Comparison of ENCODE assay signal across 1 cellular context in the genomic region with DNA sequence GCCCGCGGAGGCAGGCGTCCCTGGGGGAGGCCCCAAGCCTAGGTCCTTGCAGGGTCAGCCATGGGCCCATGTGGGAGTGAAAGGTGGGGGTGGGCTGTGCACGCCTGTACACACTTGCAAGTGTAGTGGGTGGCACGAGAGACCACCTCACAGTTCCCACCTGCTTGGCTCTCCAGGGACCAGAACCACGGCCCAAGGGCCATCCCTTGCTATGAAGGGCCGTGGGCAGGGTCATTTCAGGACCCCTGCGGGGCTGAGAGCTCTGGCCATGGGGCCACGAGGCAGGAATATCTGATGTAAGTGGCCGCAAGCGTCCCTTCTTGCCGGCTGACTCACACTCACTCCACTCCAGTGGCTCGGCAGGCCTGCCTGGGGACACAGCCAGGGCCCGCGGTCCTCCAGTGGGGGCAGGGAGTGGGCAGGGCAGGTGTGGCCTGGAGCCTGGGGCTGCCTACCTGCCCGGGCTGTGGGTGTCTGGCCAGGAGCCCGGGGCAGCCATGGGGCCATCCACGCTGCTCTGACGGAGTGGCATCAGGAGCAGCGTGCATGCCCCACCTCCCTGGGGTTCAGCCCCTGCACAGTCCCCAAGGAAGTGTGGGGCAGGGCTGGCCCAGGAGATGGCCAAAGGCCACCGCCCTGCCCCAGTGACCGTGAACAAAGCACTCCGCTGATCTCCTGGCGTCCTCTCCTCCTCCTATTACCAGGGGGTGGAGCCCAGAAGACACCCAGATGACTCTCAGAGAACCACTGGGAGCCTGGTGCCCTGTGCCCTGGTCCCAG.
TF ChIP-seq lines count a peak whose summit lies in the region.

No MANE protein-coding gene starts in this region.

TF ChIP-seq in K562, 482 proteins besides CTCF, POLR2A, EP300 and RAD21 (continued from another document and continues in another):
- TF ChIP-seq, protein P1, sequence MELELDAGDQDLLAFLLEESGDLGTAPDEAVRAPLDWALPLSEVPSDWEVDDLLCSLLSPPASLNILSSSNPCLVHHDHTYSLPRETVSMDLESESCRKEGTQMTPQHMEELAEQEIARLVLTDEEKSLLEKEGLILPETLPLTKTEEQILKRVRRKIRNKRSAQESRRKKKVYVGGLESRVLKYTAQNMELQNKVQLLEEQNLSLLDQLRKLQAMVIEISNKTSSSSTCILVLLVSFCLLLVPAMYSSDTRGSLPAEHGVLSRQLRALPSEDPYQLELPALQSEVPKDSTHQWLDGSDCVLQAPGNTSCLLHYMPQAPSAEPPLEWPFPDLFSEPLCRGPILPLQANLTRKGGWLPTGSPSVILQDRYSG (tag; conservative IDR thresholded peaks at IDR 0.05; ENCODE audit: low read depth) = peak; percentile 89
- TF ChIP-seq, protein P2, sequence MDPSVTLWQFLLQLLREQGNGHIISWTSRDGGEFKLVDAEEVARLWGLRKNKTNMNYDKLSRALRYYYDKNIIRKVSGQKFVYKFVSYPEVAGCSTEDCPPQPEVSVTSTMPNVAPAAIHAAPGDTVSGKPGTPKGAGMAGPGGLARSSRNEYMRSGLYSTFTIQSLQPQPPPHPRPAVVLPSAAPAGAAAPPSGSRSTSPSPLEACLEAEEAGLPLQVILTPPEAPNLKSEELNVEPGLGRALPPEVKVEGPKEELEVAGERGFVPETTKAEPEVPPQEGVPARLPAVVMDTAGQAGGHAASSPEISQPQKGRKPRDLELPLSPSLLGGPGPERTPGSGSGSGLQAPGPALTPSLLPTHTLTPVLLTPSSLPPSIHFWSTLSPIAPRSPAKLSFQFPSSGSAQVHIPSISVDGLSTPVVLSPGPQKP (CRISPR knock-in tag; IDR thresholded peaks at IDR 0.05) = no peak
- TF ChIP-seq KAT7 (CRISPR knock-in tag; IDR thresholded peaks at IDR 0.05; ENCODE audit: borderline replicate concordance) (no peak), LARP7 (IDR thresholded peaks at IDR 0.05) (no peak), MBD2 (IDR thresholded peaks at IDR 0.05; ENCODE audit: borderline replicate concordance, low read depth) (peak; percentile 71; the same call in 1 of the 2 replicates), POLR2B (IDR thresholded peaks at IDR 0.05; ENCODE audit: low read depth, partially characterized antibody) (peak; percentile 74), ZNF146 (CRISPR knock-in tag; IDR thresholded peaks at IDR 0.05; ENCODE audit: unreplicated experiment) (no peak), ILK (tag; IDR thresholded peaks at IDR 0.05; ENCODE audit: borderline replicate concordance, low read depth) (no peak), ZNF311 (CRISPR knock-in tag; IDR thresholded peaks at IDR 0.05) (peak; percentile 86; the same call in 1 of the 2 replicates), NR3C1 (CRISPR knock-in tag; IDR thresholded peaks at IDR 0.05) (peak; percentile 25; the same call in 1 of the 2 replicates), SAP30 (IDR thresholded peaks at IDR 0.05; ENCODE audit: borderline replicate concordance, insufficient read depth, low read depth, low read length, poor library complexity, severe bottlenecking) (no peak)
- TF ChIP-seq, protein P3, sequence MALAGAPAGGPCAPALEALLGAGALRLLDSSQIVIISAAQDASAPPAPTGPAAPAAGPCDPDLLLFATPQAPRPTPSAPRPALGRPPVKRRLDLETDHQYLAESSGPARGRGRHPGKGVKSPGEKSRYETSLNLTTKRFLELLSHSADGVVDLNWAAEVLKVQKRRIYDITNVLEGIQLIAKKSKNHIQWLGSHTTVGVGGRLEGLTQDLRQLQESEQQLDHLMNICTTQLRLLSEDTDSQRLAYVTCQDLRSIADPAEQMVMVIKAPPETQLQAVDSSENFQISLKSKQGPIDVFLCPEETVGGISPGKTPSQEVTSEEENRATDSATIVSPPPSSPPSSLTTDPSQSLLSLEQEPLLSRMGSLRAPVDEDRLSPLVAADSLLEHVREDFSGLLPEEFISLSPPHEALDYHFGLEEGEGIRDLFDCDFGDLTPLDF (CRISPR knock-in tag; IDR thresholded peaks at IDR 0.05) = no peak
- TF ChIP-seq, protein P4, sequence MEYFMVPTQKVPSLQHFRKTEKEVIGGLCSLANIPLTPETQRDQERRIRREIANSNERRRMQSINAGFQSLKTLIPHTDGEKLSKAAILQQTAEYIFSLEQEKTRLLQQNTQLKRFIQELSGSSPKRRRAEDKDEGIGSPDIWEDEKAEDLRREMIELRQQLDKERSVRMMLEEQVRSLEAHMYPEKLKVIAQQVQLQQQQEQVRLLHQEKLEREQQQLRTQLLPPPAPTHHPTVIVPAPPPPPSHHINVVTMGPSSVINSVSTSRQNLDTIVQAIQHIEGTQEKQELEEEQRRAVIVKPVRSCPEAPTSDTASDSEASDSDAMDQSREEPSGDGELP (CRISPR knock-in tag; IDR thresholded peaks at IDR 0.05; ENCODE audit: borderline replicate concordance) = peak; percentile 93
- TF ChIP-seq, protein P5, sequence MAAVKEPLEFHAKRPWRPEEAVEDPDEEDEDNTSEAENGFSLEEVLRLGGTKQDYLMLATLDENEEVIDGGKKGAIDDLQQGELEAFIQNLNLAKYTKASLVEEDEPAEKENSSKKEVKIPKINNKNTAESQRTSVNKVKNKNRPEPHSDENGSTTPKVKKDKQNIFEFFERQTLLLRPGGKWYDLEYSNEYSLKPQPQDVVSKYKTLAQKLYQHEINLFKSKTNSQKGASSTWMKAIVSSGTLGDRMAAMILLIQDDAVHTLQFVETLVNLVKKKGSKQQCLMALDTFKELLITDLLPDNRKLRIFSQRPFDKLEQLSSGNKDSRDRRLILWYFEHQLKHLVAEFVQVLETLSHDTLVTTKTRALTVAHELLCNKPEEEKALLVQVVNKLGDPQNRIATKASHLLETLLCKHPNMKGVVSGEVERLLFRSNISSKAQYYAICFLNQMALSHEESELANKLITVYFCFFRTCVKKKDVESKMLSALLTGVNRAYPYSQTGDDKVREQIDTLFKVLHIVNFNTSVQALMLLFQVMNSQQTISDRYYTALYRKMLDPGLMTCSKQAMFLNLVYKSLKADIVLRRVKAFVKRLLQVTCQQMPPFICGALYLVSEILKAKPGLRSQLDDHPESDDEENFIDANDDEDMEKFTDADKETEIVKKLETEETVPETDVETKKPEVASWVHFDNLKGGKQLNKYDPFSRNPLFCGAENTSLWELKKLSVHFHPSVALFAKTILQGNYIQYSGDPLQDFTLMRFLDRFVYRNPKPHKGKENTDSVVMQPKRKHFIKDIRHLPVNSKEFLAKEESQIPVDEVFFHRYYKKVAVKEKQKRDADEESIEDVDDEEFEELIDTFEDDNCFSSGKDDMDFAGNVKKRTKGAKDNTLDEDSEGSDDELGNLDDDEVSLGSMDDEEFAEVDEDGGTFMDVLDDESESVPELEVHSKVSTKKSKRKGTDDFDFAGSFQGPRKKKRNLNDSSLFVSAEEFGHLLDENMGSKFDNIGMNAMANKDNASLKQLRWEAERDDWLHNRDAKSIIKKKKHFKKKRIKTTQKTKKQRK (IDR thresholded peaks at IDR 0.05; ENCODE audit: borderline replicate concordance, low read depth, low read length) = no peak
- TF ChIP-seq, protein P6, sequence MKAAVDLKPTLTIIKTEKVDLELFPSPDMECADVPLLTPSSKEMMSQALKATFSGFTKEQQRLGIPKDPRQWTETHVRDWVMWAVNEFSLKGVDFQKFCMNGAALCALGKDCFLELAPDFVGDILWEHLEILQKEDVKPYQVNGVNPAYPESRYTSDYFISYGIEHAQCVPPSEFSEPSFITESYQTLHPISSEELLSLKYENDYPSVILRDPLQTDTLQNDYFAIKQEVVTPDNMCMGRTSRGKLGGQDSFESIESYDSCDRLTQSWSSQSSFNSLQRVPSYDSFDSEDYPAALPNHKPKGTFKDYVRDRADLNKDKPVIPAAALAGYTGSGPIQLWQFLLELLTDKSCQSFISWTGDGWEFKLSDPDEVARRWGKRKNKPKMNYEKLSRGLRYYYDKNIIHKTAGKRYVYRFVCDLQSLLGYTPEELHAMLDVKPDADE (conservative IDR thresholded peaks at IDR 0.05; ENCODE audit: control insufficient read depth, low read depth, low read length) = peak; percentile 33; the same call in 1 of the 2 replicates
- TF ChIP-seq, protein P7, sequence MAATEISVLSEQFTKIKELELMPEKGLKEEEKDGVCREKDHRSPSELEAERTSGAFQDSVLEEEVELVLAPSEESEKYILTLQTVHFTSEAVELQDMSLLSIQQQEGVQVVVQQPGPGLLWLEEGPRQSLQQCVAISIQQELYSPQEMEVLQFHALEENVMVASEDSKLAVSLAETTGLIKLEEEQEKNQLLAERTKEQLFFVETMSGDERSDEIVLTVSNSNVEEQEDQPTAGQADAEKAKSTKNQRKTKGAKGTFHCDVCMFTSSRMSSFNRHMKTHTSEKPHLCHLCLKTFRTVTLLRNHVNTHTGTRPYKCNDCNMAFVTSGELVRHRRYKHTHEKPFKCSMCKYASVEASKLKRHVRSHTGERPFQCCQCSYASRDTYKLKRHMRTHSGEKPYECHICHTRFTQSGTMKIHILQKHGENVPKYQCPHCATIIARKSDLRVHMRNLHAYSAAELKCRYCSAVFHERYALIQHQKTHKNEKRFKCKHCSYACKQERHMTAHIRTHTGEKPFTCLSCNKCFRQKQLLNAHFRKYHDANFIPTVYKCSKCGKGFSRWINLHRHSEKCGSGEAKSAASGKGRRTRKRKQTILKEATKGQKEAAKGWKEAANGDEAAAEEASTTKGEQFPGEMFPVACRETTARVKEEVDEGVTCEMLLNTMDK (IDR thresholded peaks at IDR 0.05; ENCODE audit: borderline replicate concordance, insufficient read depth, low read depth, low read length, poor library complexity, severe bottlenecking) = no peak
- TF ChIP-seq, protein P8, sequence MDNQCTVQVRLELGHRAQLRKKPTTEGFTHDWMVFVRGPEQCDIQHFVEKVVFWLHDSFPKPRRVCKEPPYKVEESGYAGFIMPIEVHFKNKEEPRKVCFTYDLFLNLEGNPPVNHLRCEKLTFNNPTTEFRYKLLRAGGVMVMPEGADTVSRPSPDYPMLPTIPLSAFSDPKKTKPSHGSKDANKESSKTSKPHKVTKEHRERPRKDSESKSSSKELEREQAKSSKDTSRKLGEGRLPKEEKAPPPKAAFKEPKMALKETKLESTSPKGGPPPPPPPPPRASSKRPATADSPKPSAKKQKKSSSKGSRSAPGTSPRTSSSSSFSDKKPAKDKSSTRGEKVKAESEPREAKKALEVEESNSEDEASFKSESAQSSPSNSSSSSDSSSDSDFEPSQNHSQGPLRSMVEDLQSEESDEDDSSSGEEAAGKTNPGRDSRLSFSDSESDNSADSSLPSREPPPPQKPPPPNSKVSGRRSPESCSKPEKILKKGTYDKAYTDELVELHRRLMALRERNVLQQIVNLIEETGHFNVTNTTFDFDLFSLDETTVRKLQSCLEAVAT (IDR thresholded peaks at IDR 0.05) = no peak
- TF ChIP-seq, protein P9, sequence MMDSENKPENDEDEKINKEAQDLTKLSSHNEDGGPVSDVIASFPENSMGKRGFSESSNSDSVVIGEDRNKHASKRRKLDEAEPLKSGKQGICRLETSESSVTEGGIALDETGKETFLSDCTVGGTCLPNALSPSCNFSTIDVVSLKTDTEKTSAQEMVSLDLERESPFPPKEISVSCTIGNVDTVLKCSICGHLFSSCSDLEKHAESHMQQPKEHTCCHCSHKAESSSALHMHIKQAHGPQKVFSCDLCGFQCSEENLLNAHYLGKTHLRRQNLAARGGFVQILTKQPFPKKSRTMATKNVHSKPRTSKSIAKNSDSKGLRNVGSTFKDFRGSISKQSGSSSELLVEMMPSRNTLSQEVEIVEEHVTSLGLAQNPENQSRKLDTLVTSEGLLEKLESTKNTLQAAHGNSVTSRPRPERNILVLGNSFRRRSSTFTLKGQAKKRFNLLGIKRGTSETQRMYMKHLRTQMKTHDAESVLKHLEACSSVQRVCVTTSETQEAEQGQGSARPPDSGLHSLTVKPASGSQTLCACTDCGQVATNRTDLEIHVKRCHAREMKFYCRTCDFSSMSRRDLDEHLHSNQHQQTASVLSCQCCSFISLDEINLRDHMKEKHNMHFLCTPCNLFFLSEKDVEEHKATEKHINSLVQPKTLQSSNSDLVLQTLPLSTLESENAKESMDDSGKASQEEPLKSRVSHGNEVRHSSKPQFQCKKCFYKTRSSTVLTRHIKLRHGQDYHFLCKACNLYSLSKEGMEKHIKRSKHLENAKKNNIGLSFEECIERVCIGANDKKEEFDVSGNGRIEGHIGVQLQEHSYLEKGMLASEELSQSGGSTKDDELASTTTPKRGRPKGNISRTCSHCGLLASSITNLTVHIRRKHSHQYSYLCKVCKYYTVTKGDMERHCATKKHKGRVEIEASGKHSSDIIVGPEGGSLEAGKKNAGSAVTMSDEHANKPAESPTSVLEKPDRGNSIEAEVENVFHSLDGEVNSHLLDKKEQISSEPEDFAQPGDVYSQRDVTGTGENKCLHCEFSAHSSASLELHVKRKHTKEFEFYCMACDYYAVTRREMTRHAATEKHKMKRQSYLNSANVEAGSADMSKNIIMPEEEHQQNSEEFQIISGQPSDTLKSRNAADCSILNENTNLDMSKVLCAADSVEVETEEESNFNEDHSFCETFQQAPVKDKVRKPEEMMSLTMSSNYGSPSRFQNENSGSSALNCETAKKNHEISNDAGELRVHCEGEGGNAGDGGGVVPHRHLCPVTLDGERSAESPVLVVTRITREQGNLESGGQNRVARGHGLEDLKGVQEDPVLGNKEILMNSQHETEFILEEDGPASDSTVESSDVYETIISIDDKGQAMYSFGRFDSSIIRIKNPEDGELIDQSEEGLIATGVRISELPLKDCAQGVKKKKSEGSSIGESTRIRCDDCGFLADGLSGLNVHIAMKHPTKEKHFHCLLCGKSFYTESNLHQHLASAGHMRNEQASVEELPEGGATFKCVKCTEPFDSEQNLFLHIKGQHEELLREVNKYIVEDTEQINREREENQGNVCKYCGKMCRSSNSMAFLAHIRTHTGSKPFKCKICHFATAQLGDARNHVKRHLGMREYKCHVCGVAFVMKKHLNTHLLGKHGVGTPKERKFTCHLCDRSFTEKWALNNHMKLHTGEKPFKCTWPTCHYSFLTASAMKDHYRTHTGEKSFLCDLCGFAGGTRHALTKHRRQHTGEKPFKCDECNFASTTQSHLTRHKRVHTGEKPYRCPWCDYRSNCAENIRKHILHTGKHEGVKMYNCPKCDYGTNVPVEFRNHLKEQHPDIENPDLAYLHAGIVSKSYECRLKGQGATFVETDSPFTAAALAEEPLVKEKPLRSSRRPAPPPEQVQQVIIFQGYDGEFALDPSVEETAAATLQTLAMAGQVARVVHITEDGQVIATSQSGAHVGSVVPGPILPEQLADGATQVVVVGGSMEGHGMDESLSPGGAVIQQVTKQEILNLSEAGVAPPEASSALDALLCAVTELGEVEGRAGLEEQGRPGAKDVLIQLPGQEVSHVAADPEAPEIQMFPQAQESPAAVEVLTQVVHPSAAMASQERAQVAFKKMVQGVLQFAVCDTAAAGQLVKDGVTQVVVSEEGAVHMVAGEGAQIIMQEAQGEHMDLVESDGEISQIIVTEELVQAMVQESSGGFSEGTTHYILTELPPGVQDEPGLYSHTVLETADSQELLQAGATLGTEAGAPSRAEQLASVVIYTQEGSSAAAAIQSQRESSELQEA (IDR thresholded peaks at IDR 0.05; ENCODE audit: low read depth) = peak; percentile 54; the same call in 1 of the 2 replicates
